In the genomic region with DNA sequence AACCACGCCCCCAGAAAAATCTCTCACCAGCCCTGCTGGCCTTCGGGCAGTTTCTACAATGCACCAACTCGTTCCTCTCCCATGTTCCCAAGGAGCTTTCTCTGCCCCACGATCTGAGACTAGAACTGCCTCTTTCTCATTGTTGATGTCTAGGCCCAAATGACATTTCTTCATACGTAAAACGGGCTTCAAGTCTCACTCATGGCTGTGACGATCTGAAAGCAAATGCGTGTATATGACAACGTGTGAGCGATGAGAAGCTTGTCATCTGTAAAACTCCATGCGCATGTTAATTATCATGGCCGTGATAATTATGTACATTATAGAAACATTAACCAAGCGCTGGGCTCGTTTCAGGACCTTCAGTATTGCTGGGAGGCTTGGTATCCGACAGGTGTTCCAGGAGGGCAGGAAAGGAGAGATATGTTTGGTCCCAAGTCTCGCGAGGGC, we compare ENCODE assay signal across 1 cellular context.
A peak's percentile ranks its signal among the peaks of the same experiment; 100 is the strongest.
TF ChIP-seq lines count a peak whose summit lies in the region.

No MANE protein-coding gene starts in this region.

TF ChIP-seq in HepG2, 621 proteins besides CTCF, POLR2A, EP300 and RAD21 (continues in another document):
- TF ChIP-seq ZNF264 (CRISPR knock-in tag; IDR thresholded peaks at IDR 0.05) (no peak), HNF4G (IDR thresholded peaks at IDR 0.05; ENCODE audit: borderline replicate concordance, low read depth, low read length) (no peak), HNF4G (CRISPR knock-in tag; IDR thresholded peaks at IDR 0.05; ENCODE audit: borderline replicate concordance, low read depth) (no peak), ASH2L (IDR thresholded peaks at IDR 0.05; ENCODE audit: insufficient read length, low read depth, low read length) (peak; percentile 20), TARDBP (CRISPR knock-in tag; IDR thresholded peaks at IDR 0.05) (no peak), SETDB1 (CRISPR knock-in tag; IDR thresholded peaks at IDR 0.05; ENCODE audit: borderline replicate concordance) (no peak), HES4 (CRISPR knock-in tag; IDR thresholded peaks at IDR 0.05; ENCODE audit: borderline replicate concordance) (no peak), SOX6 (IDR thresholded peaks at IDR 0.05) (no peak), SOX6 (CRISPR knock-in tag; IDR thresholded peaks at IDR 0.05) (no peak), ZNF629 (CRISPR knock-in tag; conservative IDR thresholded peaks at IDR 0.05) (no peak), EED (CRISPR knock-in tag; IDR thresholded peaks at IDR 0.05) (no peak), IRF2 (CRISPR knock-in tag; IDR thresholded peaks at IDR 0.05) (no peak), MEIS2 (CRISPR knock-in tag; IDR thresholded peaks at IDR 0.05) (no peak), ZNF224 (CRISPR knock-in tag; IDR thresholded peaks at IDR 0.05) (peak; percentile 46; the same call in 1 of the 2 replicates), ESRRA (CRISPR knock-in tag; IDR thresholded peaks at IDR 0.05; ENCODE audit: low read depth) (0 out of 2 replicates have a peak, but pooled peaks have one; percentile 33), ZNF354B (CRISPR knock-in tag; IDR thresholded peaks at IDR 0.05) (no peak), ZNF335 (CRISPR knock-in tag; IDR thresholded peaks at IDR 0.05) (no peak), ADNP (CRISPR knock-in tag; IDR thresholded peaks at IDR 0.05) (no peak), ZNF383 (CRISPR knock-in tag; IDR thresholded peaks at IDR 0.05; ENCODE audit: borderline replicate concordance) (peak; percentile 52; the same call in 1 of the 2 replicates), ZNF317 (CRISPR knock-in tag; IDR thresholded peaks at IDR 0.05) (no peak), ZNF230 (CRISPR knock-in tag; IDR thresholded peaks at IDR 0.05) (no peak), POGZ (CRISPR knock-in tag; IDR thresholded peaks at IDR 0.05) (no peak), SPEN (CRISPR knock-in tag; IDR thresholded peaks at IDR 0.05; ENCODE audit: low read depth) (no peak), ZNF780A (CRISPR knock-in tag; IDR thresholded peaks at IDR 0.05) (no peak), MAF1 (CRISPR knock-in tag; IDR thresholded peaks at IDR 0.05; ENCODE audit: borderline replicate concordance) (no peak), KLF12 (CRISPR knock-in tag; IDR thresholded peaks at IDR 0.05; ENCODE audit: borderline replicate concordance) (no peak), ZNF549 (CRISPR knock-in tag; IDR thresholded peaks at IDR 0.05) (no peak), ZNF577 (CRISPR knock-in tag; IDR thresholded peaks at IDR 0.05; ENCODE audit: borderline replicate concordance, low read depth) (no peak), AKAP8 (CRISPR knock-in tag; IDR thresholded peaks at IDR 0.05) (no peak), SRY (CRISPR knock-in tag; IDR thresholded peaks at IDR 0.05) (no peak), CHD4 (IDR thresholded peaks at IDR 0.05; ENCODE audit: borderline replicate concordance, low read length) (no peak; the same call in 1 of the 2 replicates), ZNF510 (CRISPR knock-in tag; IDR thresholded peaks at IDR 0.05; ENCODE audit: low read depth) (peak; percentile 60; the same call in 1 of the 2 replicates), ZSCAN21 (CRISPR knock-in tag; IDR thresholded peaks at IDR 0.05; ENCODE audit: borderline replicate concordance) (peak; percentile 6; the same call in 1 of the 2 replicates), DNMT3B (CRISPR knock-in tag; conservative IDR thresholded peaks at IDR 0.05) (no peak), TBX2 (CRISPR knock-in tag; IDR thresholded peaks at IDR 0.05; ENCODE audit: borderline replicate concordance) (peak; percentile 10; the same call in 1 of the 2 replicates), ZNF761 (CRISPR knock-in tag; conservative IDR thresholded peaks at IDR 0.05) (no peak), ZNF430 (CRISPR knock-in tag; IDR thresholded peaks at IDR 0.05) (peak; percentile 14; the same call in 1 of the 2 replicates), RORA (CRISPR knock-in tag; IDR thresholded peaks at IDR 0.05) (no peak), GABPA (IDR thresholded peaks at IDR 0.05; ENCODE audit: low read depth, low read length) (no peak), GABPA (CRISPR knock-in tag; IDR thresholded peaks at IDR 0.05; ENCODE audit: low read depth) (no peak), DPF2 (CRISPR knock-in tag; IDR thresholded peaks at IDR 0.05; ENCODE audit: borderline replicate concordance, low read depth) (0 out of 2 replicates have a peak, but pooled peaks have one; percentile 25), ZFAT (CRISPR knock-in tag; conservative IDR thresholded peaks at IDR 0.05) (no peak), ZMYM3 (CRISPR knock-in tag; IDR thresholded peaks at IDR 0.05) (no peak), KMT2A (CRISPR knock-in tag; IDR thresholded peaks at IDR 0.05) (no peak)
- TF ChIP-seq, protein P1, sequence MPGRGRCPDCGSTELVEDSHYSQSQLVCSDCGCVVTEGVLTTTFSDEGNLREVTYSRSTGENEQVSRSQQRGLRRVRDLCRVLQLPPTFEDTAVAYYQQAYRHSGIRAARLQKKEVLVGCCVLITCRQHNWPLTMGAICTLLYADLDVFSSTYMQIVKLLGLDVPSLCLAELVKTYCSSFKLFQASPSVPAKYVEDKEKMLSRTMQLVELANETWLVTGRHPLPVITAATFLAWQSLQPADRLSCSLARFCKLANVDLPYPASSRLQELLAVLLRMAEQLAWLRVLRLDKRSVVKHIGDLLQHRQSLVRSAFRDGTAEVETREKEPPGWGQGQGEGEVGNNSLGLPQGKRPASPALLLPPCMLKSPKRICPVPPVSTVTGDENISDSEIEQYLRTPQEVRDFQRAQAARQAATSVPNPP (CRISPR knock-in tag; IDR thresholded peaks at IDR 0.05): no peak
- TF ChIP-seq, protein P2, sequence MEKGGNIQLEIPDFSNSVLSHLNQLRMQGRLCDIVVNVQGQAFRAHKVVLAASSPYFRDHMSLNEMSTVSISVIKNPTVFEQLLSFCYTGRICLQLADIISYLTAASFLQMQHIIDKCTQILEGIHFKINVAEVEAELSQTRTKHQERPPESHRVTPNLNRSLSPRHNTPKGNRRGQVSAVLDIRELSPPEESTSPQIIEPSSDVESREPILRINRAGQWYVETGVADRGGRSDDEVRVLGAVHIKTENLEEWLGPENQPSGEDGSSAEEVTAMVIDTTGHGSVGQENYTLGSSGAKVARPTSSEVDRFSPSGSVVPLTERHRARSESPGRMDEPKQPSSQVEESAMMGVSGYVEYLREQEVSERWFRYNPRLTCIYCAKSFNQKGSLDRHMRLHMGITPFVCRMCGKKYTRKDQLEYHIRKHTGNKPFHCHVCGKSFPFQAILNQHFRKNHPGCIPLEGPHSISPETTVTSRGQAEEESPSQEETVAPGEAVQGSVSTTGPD (CRISPR knock-in tag; IDR thresholded peaks at IDR 0.05): no peak
- TF ChIP-seq, protein P3, sequence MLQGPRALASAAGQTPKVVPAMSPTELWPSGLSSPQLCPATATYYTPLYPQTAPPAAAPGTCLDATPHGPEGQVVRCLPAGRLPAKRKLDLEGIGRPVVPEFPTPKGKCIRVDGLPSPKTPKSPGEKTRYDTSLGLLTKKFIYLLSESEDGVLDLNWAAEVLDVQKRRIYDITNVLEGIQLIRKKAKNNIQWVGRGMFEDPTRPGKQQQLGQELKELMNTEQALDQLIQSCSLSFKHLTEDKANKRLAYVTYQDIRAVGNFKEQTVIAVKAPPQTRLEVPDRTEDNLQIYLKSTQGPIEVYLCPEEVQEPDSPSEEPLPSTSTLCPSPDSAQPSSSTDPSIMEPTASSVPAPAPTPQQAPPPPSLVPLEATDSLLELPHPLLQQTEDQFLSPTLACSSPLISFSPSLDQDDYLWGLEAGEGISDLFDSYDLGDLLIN (CRISPR knock-in tag; IDR thresholded peaks at IDR 0.05; ENCODE audit: borderline replicate concordance): no peak
- TF ChIP-seq, protein P4, sequence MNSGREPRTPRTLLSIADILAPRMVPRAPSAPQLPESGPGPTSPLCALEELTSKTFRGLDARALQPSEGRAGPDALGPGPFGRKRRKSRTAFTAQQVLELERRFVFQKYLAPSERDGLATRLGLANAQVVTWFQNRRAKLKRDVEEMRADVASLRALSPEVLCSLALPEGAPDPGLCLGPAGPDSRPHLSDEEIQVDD (CRISPR knock-in tag; IDR thresholded peaks at IDR 0.05; ENCODE audit: borderline replicate concordance): no peak
- TF ChIP-seq, protein P5, sequence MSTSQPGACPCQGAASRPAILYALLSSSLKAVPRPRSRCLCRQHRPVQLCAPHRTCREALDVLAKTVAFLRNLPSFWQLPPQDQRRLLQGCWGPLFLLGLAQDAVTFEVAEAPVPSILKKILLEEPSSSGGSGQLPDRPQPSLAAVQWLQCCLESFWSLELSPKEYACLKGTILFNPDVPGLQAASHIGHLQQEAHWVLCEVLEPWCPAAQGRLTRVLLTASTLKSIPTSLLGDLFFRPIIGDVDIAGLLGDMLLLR (CRISPR knock-in tag; IDR thresholded peaks at IDR 0.05): no peak
- TF ChIP-seq, protein P6, sequence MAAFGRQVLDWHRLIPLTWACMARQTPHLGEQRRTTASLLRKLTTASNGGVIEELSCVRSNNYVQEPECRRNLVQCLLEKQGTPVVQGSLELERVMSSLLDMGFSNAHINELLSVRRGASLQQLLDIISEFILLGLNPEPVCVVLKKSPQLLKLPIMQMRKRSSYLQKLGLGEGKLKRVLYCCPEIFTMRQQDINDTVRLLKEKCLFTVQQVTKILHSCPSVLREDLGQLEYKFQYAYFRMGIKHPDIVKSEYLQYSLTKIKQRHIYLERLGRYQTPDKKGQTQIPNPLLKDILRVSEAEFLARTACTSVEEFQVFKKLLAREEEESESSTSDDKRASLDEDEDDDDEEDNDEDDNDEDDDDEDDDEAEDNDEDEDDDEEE (CRISPR knock-in tag; IDR thresholded peaks at IDR 0.05): no peak
- TF ChIP-seq, protein P7, sequence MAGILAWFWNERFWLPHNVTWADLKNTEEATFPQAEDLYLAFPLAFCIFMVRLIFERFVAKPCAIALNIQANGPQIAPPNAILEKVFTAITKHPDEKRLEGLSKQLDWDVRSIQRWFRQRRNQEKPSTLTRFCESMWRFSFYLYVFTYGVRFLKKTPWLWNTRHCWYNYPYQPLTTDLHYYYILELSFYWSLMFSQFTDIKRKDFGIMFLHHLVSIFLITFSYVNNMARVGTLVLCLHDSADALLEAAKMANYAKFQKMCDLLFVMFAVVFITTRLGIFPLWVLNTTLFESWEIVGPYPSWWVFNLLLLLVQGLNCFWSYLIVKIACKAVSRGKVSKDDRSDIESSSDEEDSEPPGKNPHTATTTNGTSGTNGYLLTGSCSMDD (CRISPR knock-in tag; IDR thresholded peaks at IDR 0.05): no peak
- TF ChIP-seq, protein P8, sequence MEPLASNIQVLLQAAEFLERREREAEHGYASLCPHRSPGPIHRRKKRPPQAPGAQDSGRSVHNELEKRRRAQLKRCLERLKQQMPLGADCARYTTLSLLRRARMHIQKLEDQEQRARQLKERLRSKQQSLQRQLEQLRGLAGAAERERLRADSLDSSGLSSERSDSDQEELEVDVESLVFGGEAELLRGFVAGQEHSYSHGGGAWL (CRISPR knock-in tag; IDR thresholded peaks at IDR 0.05): no peak
- TF ChIP-seq, protein P9, sequence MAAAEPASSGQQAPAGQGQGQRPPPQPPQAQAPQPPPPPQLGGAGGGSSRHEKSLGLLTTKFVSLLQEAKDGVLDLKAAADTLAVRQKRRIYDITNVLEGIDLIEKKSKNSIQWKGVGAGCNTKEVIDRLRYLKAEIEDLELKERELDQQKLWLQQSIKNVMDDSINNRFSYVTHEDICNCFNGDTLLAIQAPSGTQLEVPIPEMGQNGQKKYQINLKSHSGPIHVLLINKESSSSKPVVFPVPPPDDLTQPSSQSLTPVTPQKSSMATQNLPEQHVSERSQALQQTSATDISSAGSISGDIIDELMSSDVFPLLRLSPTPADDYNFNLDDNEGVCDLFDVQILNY (CRISPR knock-in tag; conservative IDR thresholded peaks at IDR 0.05): no peak
- TF ChIP-seq, protein P10, sequence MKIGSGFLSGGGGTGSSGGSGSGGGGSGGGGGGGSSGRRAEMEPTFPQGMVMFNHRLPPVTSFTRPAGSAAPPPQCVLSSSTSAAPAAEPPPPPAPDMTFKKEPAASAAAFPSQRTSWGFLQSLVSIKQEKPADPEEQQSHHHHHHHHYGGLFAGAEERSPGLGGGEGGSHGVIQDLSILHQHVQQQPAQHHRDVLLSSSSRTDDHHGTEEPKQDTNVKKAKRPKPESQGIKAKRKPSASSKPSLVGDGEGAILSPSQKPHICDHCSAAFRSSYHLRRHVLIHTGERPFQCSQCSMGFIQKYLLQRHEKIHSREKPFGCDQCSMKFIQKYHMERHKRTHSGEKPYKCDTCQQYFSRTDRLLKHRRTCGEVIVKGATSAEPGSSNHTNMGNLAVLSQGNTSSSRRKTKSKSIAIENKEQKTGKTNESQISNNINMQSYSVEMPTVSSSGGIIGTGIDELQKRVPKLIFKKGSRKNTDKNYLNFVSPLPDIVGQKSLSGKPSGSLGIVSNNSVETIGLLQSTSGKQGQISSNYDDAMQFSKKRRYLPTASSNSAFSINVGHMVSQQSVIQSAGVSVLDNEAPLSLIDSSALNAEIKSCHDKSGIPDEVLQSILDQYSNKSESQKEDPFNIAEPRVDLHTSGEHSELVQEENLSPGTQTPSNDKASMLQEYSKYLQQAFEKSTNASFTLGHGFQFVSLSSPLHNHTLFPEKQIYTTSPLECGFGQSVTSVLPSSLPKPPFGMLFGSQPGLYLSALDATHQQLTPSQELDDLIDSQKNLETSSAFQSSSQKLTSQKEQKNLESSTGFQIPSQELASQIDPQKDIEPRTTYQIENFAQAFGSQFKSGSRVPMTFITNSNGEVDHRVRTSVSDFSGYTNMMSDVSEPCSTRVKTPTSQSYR (CRISPR knock-in tag; IDR thresholded peaks at IDR 0.05; ENCODE audit: borderline replicate concordance): no peak
- TF ChIP-seq, protein P11, sequence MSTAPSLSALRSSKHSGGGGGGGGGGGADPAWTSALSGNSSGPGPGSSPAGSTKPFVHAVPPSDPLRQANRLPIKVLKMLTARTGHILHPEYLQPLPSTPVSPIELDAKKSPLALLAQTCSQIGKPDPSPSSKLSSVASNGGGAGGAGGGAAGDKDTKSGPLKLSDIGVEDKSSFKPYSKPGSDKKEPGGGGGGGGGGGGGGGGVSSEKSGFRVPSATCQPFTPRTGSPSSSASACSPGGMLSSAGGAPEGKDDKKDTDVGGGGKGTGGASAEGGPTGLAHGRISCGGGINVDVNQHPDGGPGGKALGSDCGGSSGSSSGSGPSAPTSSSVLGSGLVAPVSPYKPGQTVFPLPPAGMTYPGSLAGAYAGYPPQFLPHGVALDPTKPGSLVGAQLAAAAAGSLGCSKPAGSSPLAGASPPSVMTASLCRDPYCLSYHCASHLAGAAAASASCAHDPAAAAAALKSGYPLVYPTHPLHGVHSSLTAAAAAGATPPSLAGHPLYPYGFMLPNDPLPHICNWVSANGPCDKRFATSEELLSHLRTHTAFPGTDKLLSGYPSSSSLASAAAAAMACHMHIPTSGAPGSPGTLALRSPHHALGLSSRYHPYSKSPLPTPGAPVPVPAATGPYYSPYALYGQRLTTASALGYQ (CRISPR knock-in tag; IDR thresholded peaks at IDR 0.05): no peak
- TF ChIP-seq, protein P12, sequence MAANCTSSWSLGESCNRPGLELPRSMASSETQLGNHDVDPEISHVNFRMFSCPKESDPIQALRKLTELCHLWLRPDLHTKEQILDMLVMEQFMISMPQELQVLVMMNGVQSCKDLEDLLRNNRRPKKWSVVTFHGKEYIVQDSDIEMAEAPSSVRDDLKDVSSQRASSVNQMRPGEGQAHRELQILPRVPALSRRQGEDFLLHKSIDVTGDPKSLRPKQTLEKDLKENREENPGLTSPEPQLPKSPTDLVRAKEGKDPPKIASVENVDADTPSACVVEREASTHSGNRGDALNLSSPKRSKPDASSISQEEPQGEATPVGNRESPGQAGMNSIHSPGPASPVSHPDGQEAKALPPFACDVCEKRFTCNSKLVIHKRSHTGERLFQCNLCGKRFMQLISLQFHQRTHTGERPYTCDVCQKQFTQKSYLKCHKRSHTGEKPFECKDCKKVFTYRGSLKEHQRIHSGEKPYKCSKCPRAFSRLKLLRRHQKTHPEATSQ (CRISPR knock-in tag; IDR thresholded peaks at IDR 0.05; ENCODE audit: borderline replicate concordance): no peak
- TF ChIP-seq, protein P13, sequence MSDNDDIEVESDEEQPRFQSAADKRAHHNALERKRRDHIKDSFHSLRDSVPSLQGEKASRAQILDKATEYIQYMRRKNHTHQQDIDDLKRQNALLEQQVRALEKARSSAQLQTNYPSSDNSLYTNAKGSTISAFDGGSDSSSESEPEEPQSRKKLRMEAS (IDR thresholded peaks at IDR 0.05): peak; percentile 11; the same call in 1 of the 2 replicates
